ENCODE assay signal across 3 cellular contexts in genomic region chr12:102659200-102659911, GRCh38.
TF ChIP-seq lines count a peak whose summit lies in the region.

No MANE protein-coding gene starts in this region.

TF ChIP-seq in SK-N-SH, 30 proteins besides CTCF, POLR2A, EP300 and RAD21 (continued from another document):
- TF ChIP-seq RFX5 (IDR thresholded peaks at IDR 0.05; ENCODE audit: low read length) (no peak), EZH2phosphoT487 (IDR thresholded peaks at IDR 0.05; ENCODE audit: borderline replicate concordance, low read depth) (no peak), YY1 (IDR thresholded peaks at IDR 0.05; ENCODE audit: low read depth) (no peak)
- TF ChIP-seq, protein P1, sequence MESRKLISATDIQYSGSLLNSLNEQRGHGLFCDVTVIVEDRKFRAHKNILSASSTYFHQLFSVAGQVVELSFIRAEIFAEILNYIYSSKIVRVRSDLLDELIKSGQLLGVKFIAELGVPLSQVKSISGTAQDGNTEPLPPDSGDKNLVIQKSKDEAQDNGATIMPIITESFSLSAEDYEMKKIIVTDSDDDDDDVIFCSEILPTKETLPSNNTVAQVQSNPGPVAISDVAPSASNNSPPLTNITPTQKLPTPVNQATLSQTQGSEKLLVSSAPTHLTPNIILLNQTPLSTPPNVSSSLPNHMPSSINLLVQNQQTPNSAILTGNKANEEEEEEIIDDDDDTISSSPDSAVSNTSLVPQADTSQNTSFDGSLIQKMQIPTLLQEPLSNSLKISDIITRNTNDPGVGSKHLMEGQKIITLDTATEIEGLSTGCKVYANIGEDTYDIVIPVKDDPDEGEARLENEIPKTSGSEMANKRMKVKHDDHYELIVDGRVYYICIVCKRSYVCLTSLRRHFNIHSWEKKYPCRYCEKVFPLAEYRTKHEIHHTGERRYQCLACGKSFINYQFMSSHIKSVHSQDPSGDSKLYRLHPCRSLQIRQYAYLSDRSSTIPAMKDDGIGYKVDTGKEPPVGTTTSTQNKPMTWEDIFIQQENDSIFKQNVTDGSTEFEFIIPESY (IDR thresholded peaks at IDR 0.05; ENCODE audit: borderline replicate concordance, low read depth), result no peak

TF ChIP-seq in SK-N-SH treated with all-trans-retinoic acid at 6 μM for 48 hours, 23 proteins besides CTCF, POLR2A, EP300 and RAD21:
- TF ChIP-seq TSHZ2 (CRISPR knock-in tag; IDR thresholded peaks at IDR 0.05), result no peak
- TF ChIP-seq RARB (CRISPR knock-in tag; IDR thresholded peaks at IDR 0.05), result no peak
- TF ChIP-seq, protein P2, sequence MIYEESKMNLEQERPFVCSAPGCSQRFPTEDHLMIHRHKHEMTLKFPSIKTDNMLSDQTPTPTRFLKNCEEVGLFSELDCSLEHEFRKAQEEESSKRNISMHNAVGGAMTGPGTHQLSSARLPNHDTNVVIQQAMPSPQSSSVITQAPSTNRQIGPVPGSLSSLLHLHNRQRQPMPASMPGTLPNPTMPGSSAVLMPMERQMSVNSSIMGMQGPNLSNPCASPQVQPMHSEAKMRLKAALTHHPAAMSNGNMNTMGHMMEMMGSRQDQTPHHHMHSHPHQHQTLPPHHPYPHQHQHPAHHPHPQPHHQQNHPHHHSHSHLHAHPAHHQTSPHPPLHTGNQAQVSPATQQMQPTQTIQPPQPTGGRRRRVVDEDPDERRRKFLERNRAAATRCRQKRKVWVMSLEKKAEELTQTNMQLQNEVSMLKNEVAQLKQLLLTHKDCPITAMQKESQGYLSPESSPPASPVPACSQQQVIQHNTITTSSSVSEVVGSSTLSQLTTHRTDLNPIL (CRISPR knock-in tag; IDR thresholded peaks at IDR 0.05; ENCODE audit: low read depth), result no peak
TF ChIP-seq in SK-N-SH treated with all-trans-retinoic acid at 6 μM for 48 hours: peak in this region for 0.

TF ChIP-seq in H1, 55 proteins besides CTCF, POLR2A, EP300 and RAD21 (continued from another document):
- TF ChIP-seq CEBPB (IDR thresholded peaks at IDR 0.05; ENCODE audit: low read depth, low read length) (no peak), TBP (IDR thresholded peaks at IDR 0.05; ENCODE audit: low read depth, low read length) (no peak), POU5F1 (IDR thresholded peaks at IDR 0.05; ENCODE audit: low read depth, low read length) (no peak), TCF12 (IDR thresholded peaks at IDR 0.05; ENCODE audit: low read depth, low read length) (no peak), HDAC2 (IDR thresholded peaks at IDR 0.05; ENCODE audit: borderline replicate concordance in 1 of 2, low read depth in 2 of 2, low read length in 2 of 2) (no peak), KDM4A (IDR thresholded peaks at IDR 0.05; ENCODE audit: low read depth, low read length, severe bottlenecking) (no peak), BACH1 (IDR thresholded peaks at IDR 0.05; ENCODE audit: low read length) (no peak), CBX8 (IDR thresholded peaks at IDR 0.05; ENCODE audit: borderline replicate concordance, low read depth, low read length) (no peak), SP2 (IDR thresholded peaks at IDR 0.05; ENCODE audit: low read length) (no peak), RBBP5 (IDR thresholded peaks at IDR 0.05; ENCODE audit: borderline replicate concordance, low read depth, low read length) (no peak), TEAD4 (IDR thresholded peaks at IDR 0.05; ENCODE audit: low read depth, low read length) (no peak), MAFK (IDR thresholded peaks at IDR 0.05; ENCODE audit: low read depth, low read length) (no peak)
- TF ChIP-seq, protein P3, sequence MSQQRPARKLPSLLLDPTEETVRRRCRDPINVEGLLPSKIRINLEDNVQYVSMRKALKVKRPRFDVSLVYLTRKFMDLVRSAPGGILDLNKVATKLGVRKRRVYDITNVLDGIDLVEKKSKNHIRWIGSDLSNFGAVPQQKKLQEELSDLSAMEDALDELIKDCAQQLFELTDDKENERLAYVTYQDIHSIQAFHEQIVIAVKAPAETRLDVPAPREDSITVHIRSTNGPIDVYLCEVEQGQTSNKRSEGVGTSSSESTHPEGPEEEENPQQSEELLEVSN (IDR thresholded peaks at IDR 0.05), result no peak
